In the genomic region with DNA sequence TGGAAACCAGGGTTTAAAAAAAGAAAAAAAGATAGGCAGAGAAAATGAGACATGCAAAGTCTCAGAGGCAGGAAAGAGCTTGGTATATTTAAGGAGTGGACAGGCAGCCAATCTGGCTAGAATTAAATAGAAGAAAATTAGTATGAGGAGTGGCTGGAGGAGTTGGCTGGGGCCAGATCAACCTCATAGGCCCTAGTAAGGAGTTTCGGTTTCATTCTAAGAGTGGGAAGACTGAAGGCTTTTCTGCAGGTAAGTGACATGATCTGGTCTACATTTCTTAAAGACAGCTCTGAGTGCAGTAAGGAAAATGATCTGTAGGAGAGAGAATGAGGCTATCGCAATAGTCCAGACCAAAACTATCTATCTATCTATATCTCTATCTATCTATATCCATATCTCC, we compare ENCODE assay signal across 16 cellular contexts. TPM values are rescaled to one million over a fixed set of nuclear protein-coding genes. Genes with fewer than 3 reads are reported as not detected.
DNase-seq lines count a peak whose midpoint lies in the region; ATAC-seq lines count a peak whose summit lies in the region.
"Had no signal": no experiment of that assay in that cellular context is flagged by ENCODE, and none has a peak within 500 bp of the region (broad histone marks: within the 10 kb centered on the region; RNA-seq: fewer than 3 reads in every experiment).

No MANE protein-coding gene starts in this region.

- H3K27ac Mint-ChIP-seq in activated CD4-positive, alpha-beta memory T cell treated with anti-CD3 and anti-CD28 coated beads, Interleukin-2, amount 10 ng/mL, durations not matched to agents 7 days and 5 days, result peak overlapping the region; percentile 46
- H3K27ac Mint-ChIP-seq in activated CD4-positive, alpha-beta memory T cell treated with anti-CD3 and anti-CD28 coated beads for 36 hours, result no peak overlapping the region
- H3K27ac Mint-ChIP-seq in natural killer cell treated with Interleukin-12 subunit alpha and Interleukin-12 subunit beta and Interleukin-15 and Interleukin-18, amount 100 ng/mL, for 72 hours, result peak overlapping the region; percentile 97 to 99

- no peak for DNase-seq in activated CD4-positive, alpha-beta memory T cell treated with anti-CD3 and anti-CD28 coated beads, Interleukin-2, amount 10 ng/mL, durations not matched to agents 7 days and 5 days
- DNase-seq in activated CD4-positive, alpha-beta memory T cell treated with anti-CD3 and anti-CD28 coated beads for 36 hours, result no peak
- DNase-seq in natural killer cell treated with Interleukin-12 subunit alpha and Interleukin-12 subunit beta and Interleukin-15 and Interleukin-18, amount 100 ng/mL, for 72 hours (ENCODE audit: low spot score), result no peak
- no peak for DNase-seq in stimulated activated CD4-positive, alpha-beta T cell treated with anti-CD3 and anti-CD28 coated beads, Interleukin-4, amount 100 ng/mL, for 1 hour
- DNase-seq in NCI-H1417 treated with DMSO at 0.1 percent for 48 hours (lab: John Stamatoyannopoulos, UW), result no peak
- no peak for DNase-seq in GM23248
- DNase-seq: 8988T; activated CD4-positive, alpha-beta T cell treated with anti-CD3 and anti-CD28 coated beads for 1 hour; amygdala; GDM1; H7; NCI-H1092; NCI-H2227 treated with DMSO at 0.1 percent for 48 hours; stimulated activated CD4-positive, alpha-beta T cell treated with anti-CD3 and anti-CD28 coated beads, Interleukin-12 subunit alpha, Interleukin-12 subunit beta, amount 100 ng/mL, for 4 hours had no signal

- ATAC-seq in GM21619 (IDR thresholded peaks at IDR 0.05; ENCODE audit: unreplicated experiment) (peak; percentile 58), HG03460 (IDR thresholded peaks at IDR 0.05; ENCODE audit: unreplicated experiment) (peak; percentile 63)
- peak in 1 of 2 donors; percentile 63 for ATAC-seq in natural killer cell treated with Interleukin-12 subunit alpha and Interleukin-12 subunit beta and Interleukin-15 and Interleukin-18, amount 100 ng/mL, for 72 hours

- CTCF ChIA-PET in activated CD4-positive, alpha-beta memory T cell treated with anti-CD3 and anti-CD28 coated beads, Interleukin-2, amount 10 ng/mL, durations not matched to agents 7 days and 5 days (lab: Charles Lee), result interaction anchor here (1.6 to 3.0 kb wide), 2 partner anchors 33 to 104 kb away, joined by 7 to 14 read pairs; no protein-coding TSS in a partner anchor
- CTCF ChIA-PET in activated CD4-positive, alpha-beta memory T cell treated with anti-CD3 and anti-CD28 coated beads for 36 hours (lab: Charles Lee), result interaction anchor here (1.1 to 1.8 kb wide), 4 partner anchors 25 to 123 kb away, joined by 3 to 8 read pairs (median 4); no protein-coding TSS in a partner anchor

- H4K20me1 ChIP-seq in GM23248 (ENCODE audit: insufficient read depth), result no peaks in the 10 kb centered on the region

- POLR2A ChIA-PET in activated CD4-positive, alpha-beta memory T cell treated with anti-CD3 and anti-CD28 coated beads, Interleukin-2, amount 10 ng/mL, durations not matched to agents 7 days and 5 days (lab: Charles Lee), result interaction anchor here (1.8 kb wide), 1 partner anchor 28 kb away, joined by 8 read pairs; the partner anchor contains the start of gene ADRB2
- POLR2A ChIA-PET in activated CD4-positive, alpha-beta memory T cell treated with anti-CD3 and anti-CD28 coated beads for 36 hours (lab: Charles Lee), result no interaction called here

- no peaks in the 10 kb centered on the region for H3K9me3 ChIP-seq in GM23248 (ENCODE audit: low read depth)

- no peaks in the 10 kb centered on the region; the same call in 1 of the 2 replicates for H3K27me3 ChIP-seq in GM23248 (replicated peaks; ENCODE audit: insufficient read depth)

- H3K9ac ChIP-seq in GM23248, result no peak overlapping the region

- peaks cover 2% of the 10 kb centered on the region for H3K27me3 Mint-ChIP-seq in activated CD4-positive, alpha-beta memory T cell treated with anti-CD3 and anti-CD28 coated beads, Interleukin-2, amount 10 ng/mL, durations not matched to agents 7 days and 5 days
- H3K27me3 Mint-ChIP-seq in activated CD4-positive, alpha-beta memory T cell treated with anti-CD3 and anti-CD28 coated beads for 36 hours, result no peaks in the 10 kb centered on the region
- H3K27me3 Mint-ChIP-seq in natural killer cell treated with Interleukin-12 subunit alpha and Interleukin-12 subunit beta and Interleukin-15 and Interleukin-18, amount 100 ng/mL, for 72 hours, result no peaks in the 10 kb centered on the region

- H2AFZ ChIP-seq in GM23248, result no peak overlapping the region

- WGBS in GM23248 (ENCODE audit: low coverage in 1 of 2, low lambda C conversion rate in 2 of 2, missing lambda C conversion rate in 2 of 2), 2 experiments, result 73 to 75% methylated on average over 2 of the region's 2 CpGs

- H3K79me2 ChIP-seq in GM23248 (ENCODE audit: insufficient read depth), result no peaks in the 10 kb centered on the region

- peaks cover 69% of the 10 kb centered on the region for H3K4me1 Mint-ChIP-seq in activated CD4-positive, alpha-beta memory T cell treated with anti-CD3 and anti-CD28 coated beads, Interleukin-2, amount 10 ng/mL, durations not matched to agents 7 days and 5 days
- H3K4me1 Mint-ChIP-seq in activated CD4-positive, alpha-beta memory T cell treated with anti-CD3 and anti-CD28 coated beads for 36 hours (ENCODE audit: low read depth), result peaks cover 39% of the 10 kb centered on the region
- H3K4me1 Mint-ChIP-seq in natural killer cell treated with Interleukin-12 subunit alpha and Interleukin-12 subunit beta and Interleukin-15 and Interleukin-18, amount 100 ng/mL, for 72 hours (ENCODE audit: low read depth in 2 of 2), result peaks cover 86 to 94% of the 10 kb centered on the region in 2 donors

- peaks cover 6% of the 10 kb centered on the region; the same call in 1 of the 2 replicates for H3K4me1 ChIP-seq in GM23248 (ENCODE audit: insufficient read depth)

- H3K36me3 Mint-ChIP-seq in activated CD4-positive, alpha-beta memory T cell treated with anti-CD3 and anti-CD28 coated beads, Interleukin-2, amount 10 ng/mL, durations not matched to agents 7 days and 5 days (ENCODE audit: low read depth), result peaks cover 13% of the 10 kb centered on the region
- no peaks in the 10 kb centered on the region for H3K36me3 Mint-ChIP-seq in activated CD4-positive, alpha-beta memory T cell treated with anti-CD3 and anti-CD28 coated beads for 36 hours
- H3K36me3 Mint-ChIP-seq in natural killer cell treated with Interleukin-12 subunit alpha and Interleukin-12 subunit beta and Interleukin-15 and Interleukin-18, amount 100 ng/mL, for 72 hours, result no peaks in the 10 kb centered on the region

- H3K9me3 Mint-ChIP-seq in activated CD4-positive, alpha-beta memory T cell treated with anti-CD3 and anti-CD28 coated beads, Interleukin-2, amount 10 ng/mL, durations not matched to agents 7 days and 5 days, result no peaks in the 10 kb centered on the region
- H3K9me3 Mint-ChIP-seq in activated CD4-positive, alpha-beta memory T cell treated with anti-CD3 and anti-CD28 coated beads for 36 hours, result no peaks in the 10 kb centered on the region
- no peaks in the 10 kb centered on the region for H3K9me3 Mint-ChIP-seq in natural killer cell treated with Interleukin-12 subunit alpha and Interleukin-12 subunit beta and Interleukin-15 and Interleukin-18, amount 100 ng/mL, for 72 hours

- H3K9me2 ChIP-seq in GM23248 (ENCODE audit: insufficient read depth), result no peaks in the 10 kb centered on the region

- no peak overlapping the region for H3K4me3 ChIP-seq in GM23248

- no peak overlapping the region for H3K27ac ChIP-seq in GM23248

- in situ Hi-C loops in GM23248 (cut with MboI), result no loop called here

- H3K36me3 ChIP-seq in GM23248 (ENCODE audit: low read depth), result no peaks in the 10 kb centered on the region

- H3F3A ChIP-seq in GM23248 (ENCODE audit: insufficient read depth), result no peaks in the 10 kb centered on the region

- H3K4me3 Mint-ChIP-seq in activated CD4-positive, alpha-beta memory T cell treated with anti-CD3 and anti-CD28 coated beads, Interleukin-2, amount 10 ng/mL, durations not matched to agents 7 days and 5 days, result no peak overlapping the region
- no peak overlapping the region for H3K4me3 Mint-ChIP-seq in activated CD4-positive, alpha-beta memory T cell treated with anti-CD3 and anti-CD28 coated beads for 36 hours
- H3K4me3 Mint-ChIP-seq in natural killer cell treated with Interleukin-12 subunit alpha and Interleukin-12 subunit beta and Interleukin-15 and Interleukin-18, amount 100 ng/mL, for 72 hours, result peak overlapping the region; percentile 75

- no peak overlapping the region for H3K4me2 ChIP-seq in GM23248 (ENCODE audit: unreplicated experiment)

- intact Hi-C loops in activated CD4-positive, alpha-beta memory T cell treated with anti-CD3 and anti-CD28 coated beads for 36 hours (cut with micrococcal nuclease), result no loop called here

RNA-seq across cellular contexts. Expression of gene ADRB2, which starts 27.5 kb away (rescaled TPM):
- total RNA-seq in activated CD4-positive, alpha-beta memory T cell treated with anti-CD3 and anti-CD28 coated beads, Interleukin-2, amount 10 ng/mL, durations not matched to agents 7 days and 5 days, result 1 to 10 TPM; 6.7 to 6.9 TPM
- total RNA-seq in activated CD4-positive, alpha-beta memory T cell treated with anti-CD3 and anti-CD28 coated beads for 36 hours, result under 1 TPM; 0.36 to 0.52 TPM
- total RNA-seq in natural killer cell treated with Interleukin-12 subunit alpha and Interleukin-12 subunit beta and Interleukin-15 and Interleukin-18, amount 100 ng/mL, for 72 hours, result 1 to 10 TPM; 3.8 to 4.4 TPM
- 0.65 TPM in 1 of 2 replicates, not detected in the other for total RNA-seq in GM23248 (2014; rRNA removed; shearing (Covaris generic))
- 0.09 and 0.19 TPM in 2 replicates for polyA plus RNA-seq in GM23248 (2016; fragmentation: Nextera tagmentation; extraction: Ambion mirVana)
